In the genomic region with DNA sequence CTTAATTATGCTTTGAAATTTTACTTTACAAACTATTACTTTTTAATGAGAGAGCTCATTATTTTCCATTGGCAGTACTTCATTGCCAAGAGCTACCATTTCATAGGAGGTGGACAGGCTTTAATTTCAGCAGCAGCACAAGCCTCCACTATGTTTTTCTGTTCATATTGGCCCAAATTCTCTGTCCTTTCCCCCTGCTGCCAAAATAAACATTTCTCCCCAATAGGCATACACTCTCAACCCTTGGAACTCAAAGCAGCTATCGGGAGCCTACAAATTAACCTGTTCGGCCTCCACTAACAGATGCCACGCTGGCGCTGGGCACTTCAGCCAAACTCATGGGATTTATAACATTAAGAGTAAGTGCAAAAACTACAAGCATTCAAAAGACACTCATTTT, we compare ENCODE assay signal across 14 cellular contexts.
"Had no signal": no experiment of that assay in that cellular context is flagged by ENCODE, and none has a peak within 500 bp of the region (broad histone marks: within the 10 kb centered on the region; RNA-seq: fewer than 3 reads in every experiment).

No MANE protein-coding gene starts in this region.

- H3K4me3 ChIP-seq: ascending aorta, gastrocnemius medialis, heart right ventricle had no signal

- H3K36me3 ChIP-seq: ascending aorta, gastrocnemius medialis, heart right ventricle had no signal

- H3K4me1 ChIP-seq: ascending aorta, gastrocnemius medialis, heart right ventricle had no signal

- H3K27ac ChIP-seq: ascending aorta, gastrocnemius medialis, heart right ventricle had no signal

- H3K9me3 ChIP-seq: ascending aorta, gastrocnemius medialis, heart right ventricle had no signal

- DNase-seq: activated naive CD4-positive, alpha-beta T cell treated with Interleukin-2 at 50 U/mL for 16 hours; activated naive CD8-positive, alpha-beta T cell treated with anti-CD3 and anti-CD28 coated beads, Interleukin-2, amount 50 U/mL, for 24 hours; effector memory CD4-positive, alpha-beta T cell; gastrocnemius medialis; heart right ventricle; midbrain; stimulated activated CD4-positive, alpha-beta T cell treated with anti-CD3 and anti-CD28 coated beads, Interleukin-12 subunit alpha, Interleukin-12 subunit beta, amount 100 ng/mL, for 4 hours; stimulated activated CD4-positive, alpha-beta T cell treated with anti-CD3 and anti-CD28 coated beads, Interleukin-2, amount 100 ng/mL, for 24 hours; T-cell; T-helper 9 cell had no signal

- ATAC-seq: activated CD4-positive, CD25-positive, alpha-beta regulatory T cell treated with anti-CD3 and anti-CD28 coated beads, Interleukin-2, amount 50 U/mL, for 24 hours; activated naive CD8-positive, alpha-beta T cell treated with anti-CD3 and anti-CD28 coated beads, Interleukin-2, amount 50 U/mL, for 24 hours; activated T-helper 17 cell treated with anti-CD3 and anti-CD28 coated beads, Interleukin-2, amount 50 U/mL, for 72 hours; gastrocnemius medialis; heart right ventricle; stimulated activated memory B cell treated with anti-CD40 and anti-IgM and Interleukin-4, amounts not matched to agents 10 μg/mL and 1 μg/mL and 100 μg/mL, for 72 hours; T-cell had no signal

- H3K27me3 ChIP-seq: ascending aorta, gastrocnemius medialis had no signal
